21 cellular contexts compared by ENCODE assay signal in the genomic region with DNA sequence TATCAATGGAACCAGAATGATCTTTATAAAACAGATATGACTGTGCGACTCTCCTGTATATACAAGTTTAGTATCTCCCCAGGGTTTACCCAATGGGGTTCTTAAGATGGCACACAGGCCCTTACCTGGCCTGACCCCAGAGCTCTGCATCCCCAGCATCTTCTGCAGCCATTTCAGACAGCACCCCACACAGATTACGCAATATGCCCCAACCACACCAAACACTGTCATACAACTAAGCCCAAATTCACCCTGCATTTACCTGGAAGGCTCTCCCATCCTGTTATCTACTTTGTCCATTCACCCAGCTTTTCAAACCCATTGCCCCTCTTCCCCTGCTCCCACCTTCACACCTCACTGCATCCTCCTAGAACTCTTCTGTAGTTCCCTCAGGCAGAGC.
DNase-seq lines count a peak whose midpoint lies in the region; ATAC-seq, FAIRE-seq and TF ChIP-seq lines count a peak whose summit lies in the region.
"Had no signal": no experiment of that assay in that cellular context is flagged by ENCODE, and none has a peak within 500 bp of the region (broad histone marks: within the 10 kb centered on the region; RNA-seq: fewer than 3 reads in every experiment).

No MANE protein-coding gene starts in this region.

- H3K4me1 ChIP-seq in HepG2 (ENCODE audit: insufficient read depth, low read length): no peaks in the 10 kb centered on the region
- no peaks in the 10 kb centered on the region for H3K4me1 ChIP-seq in right lobe of liver
- H3K4me1 ChIP-seq in H1 (replicated peaks in 1 of 4; ENCODE audit: control insufficient read depth in 3 of 4, insufficient read depth in 4 of 4, low read length in 3 of 4): no peaks in the 10 kb centered on the region
- H3K4me1 ChIP-seq in psoas muscle: no peaks in the 10 kb centered on the region
- H3K4me1 ChIP-seq: A549, Caco-2 had no signal

- intact Hi-C loops in HepG2 (cut with micrococcal nuclease; ENCODE audit: unreplicated experiment): no loop called here
- intact Hi-C loops in right lobe of liver (cut with DNase I): no loop called here
- intact Hi-C loops in psoas muscle (cut with DNase I): loop anchor here in 1 of 2 donors (10.0 kb wide), 1 partner anchor 355 kb away; no protein-coding TSS in a partner anchor

- no peak overlapping the region for H2AK5ac ChIP-seq in H1 (ENCODE audit: low read depth, low read length)

- H3K4me3 ChIP-seq in HepG2 (replicated peaks in 1 of 3; ENCODE audit: insufficient read depth in 1 of 3, low read depth in 2 of 3, low read length in 3 of 3) (no peak overlapping the region), right lobe of liver (no peak overlapping the region), H1 (ENCODE audit: extremely low read depth in 1 of 4, insufficient read depth in 2 of 4, low read depth in 3 of 4, low read length in 4 of 4) (no peak overlapping the region), coronary artery (no peak overlapping the region), psoas muscle (no peak overlapping the region)
- H3K4me3 ChIP-seq: A549; BLaER1 treated with 17β-estradiol and CSF1 and Interleukin-3, amounts not matched to agents 10 nM and 100 nM had no signal

- H3K27me3 ChIP-seq in HepG2 (ENCODE audit: control insufficient read depth in 1 of 2, insufficient read depth in 2 of 2, low read length in 2 of 2) (no peaks in the 10 kb centered on the region), right lobe of liver (no peaks in the 10 kb centered on the region), H1 (replicated peaks in 1 of 4; ENCODE audit: control insufficient read depth in 3 of 4, extremely low read depth in 1 of 4, insufficient read depth in 3 of 4, low read length in 3 of 4) (no peaks in the 10 kb centered on the region), psoas muscle (ENCODE audit: insufficient read depth in 3 of 3, low read length in 2 of 3) (no peaks in the 10 kb centered on the region)
- H3K27me3 ChIP-seq: BLaER1 treated with 17β-estradiol and CSF1 and Interleukin-3, amounts not matched to agents 10 nM and 100 nM had no signal

- H3K9me3 ChIP-seq in HepG2 (ENCODE audit: low read length) (no peaks in the 10 kb centered on the region), right lobe of liver (no peaks in the 10 kb centered on the region), H1 (ENCODE audit: insufficient read depth in 2 of 2, low read depth in 1 of 2, low read length in 1 of 2) (peaks cover 0 to 5% of the 10 kb centered on the region in 2 experiments; a peak in 2 of 4 replicates), psoas muscle (no peaks in the 10 kb centered on the region)
- H3K9me3 ChIP-seq: A549; BLaER1 treated with 17β-estradiol and CSF1 and Interleukin-3, amounts not matched to agents 10 nM and 100 nM; Caco-2 had no signal

- no peak for FAIRE-seq in HepG2 (lab: Jason Lieb, UNC)
- no peak for FAIRE-seq in H1 (lab: Jason Lieb, UNC)
- FAIRE-seq: A549, D721Med, G401.6, GM12891, GM19239 had no signal

- H3K4ac ChIP-seq in H1 (replicated peaks; ENCODE audit: insufficient read length, low read depth, low read length): no peak overlapping the region

- H2BK20ac ChIP-seq in H1 (ENCODE audit: low read length): no peak overlapping the region

- H4K8ac ChIP-seq in H1 (ENCODE audit: extremely low read depth, insufficient read depth, low read length): no peak overlapping the region

- H2BK5ac ChIP-seq in H1 (ENCODE audit: low read depth, low read length): no peak overlapping the region

- no peak overlapping the region for H4K5ac ChIP-seq in H1 (ENCODE audit: insufficient read length, low read depth, low read length)

- H3K18ac ChIP-seq in H1 (ENCODE audit: extremely low read depth, low read length): no peak overlapping the region

- H2AFZ ChIP-seq in HepG2 (ENCODE audit: low read length): no peak overlapping the region
- no peak overlapping the region for H2AFZ ChIP-seq in H1 (ENCODE audit: low read length)

- POLR2A ChIA-PET in HepG2 (lab: Yijun Ruan, JAX) (no interaction called here), H1 (lab: Charles Lee; ENCODE audit: partially characterized antibody) (no interaction called here)

- no peaks in the 10 kb centered on the region for H3K79me1 ChIP-seq in H1 (ENCODE audit: low read depth, low read length)

- H3K36me3 ChIP-seq in HepG2 (replicated peaks in 1 of 2; ENCODE audit: control insufficient read depth in 1 of 2, insufficient read depth in 2 of 2, low read length in 2 of 2) (no peaks in the 10 kb centered on the region), right lobe of liver (no peaks in the 10 kb centered on the region), H1 (ENCODE audit: control insufficient read depth in 2 of 4, insufficient read depth in 4 of 4, low read length in 3 of 4) (no peaks in the 10 kb centered on the region), psoas muscle (ENCODE audit: insufficient read depth in 1 of 2, low read depth in 1 of 2) (no peaks in the 10 kb centered on the region)
- H3K36me3 ChIP-seq: BLaER1 treated with 17β-estradiol and CSF1 and Interleukin-3, amounts not matched to agents 10 nM and 100 nM had no signal

- H3K23ac ChIP-seq in H1 (ENCODE audit: insufficient read length): no peak overlapping the region

- no peaks in the 10 kb centered on the region for H3K27me3 Mint-ChIP-seq in neural crest cell (ENCODE audit: low read depth)
- H3K27me3 Mint-ChIP-seq: B cell; CD4-positive, alpha-beta T cell had no signal

- TF ChIP-seq EP300 in HepG2 (IDR thresholded peaks at IDR 0.05; ENCODE audit: low read depth in 2 of 2, low read length in 2 of 2) (no peak), HepG2 (CRISPR knock-in tag; IDR thresholded peaks at IDR 0.05; ENCODE audit: borderline replicate concordance) (no peak), H1 (IDR thresholded peaks at IDR 0.05; ENCODE audit: borderline replicate concordance in 1 of 2, low read depth in 2 of 2, low read length in 2 of 2) (no peak)

- H3K23me2 ChIP-seq in H1 (ENCODE audit: low read depth, low read length): no peaks in the 10 kb centered on the region

- DNase-seq in HepG2 (ENCODE audit: low spot score) (no peak), right lobe of liver (no peak), H1 (ENCODE audit: low read depth in 1 of 2, low spot score in 2 of 2) (no peak), neural crest cell (ENCODE audit: low read depth, low spot score) (no peak), coronary artery (ENCODE audit: low spot score) (no peak), psoas muscle (no peak)
- DNase-seq: AML-193; Caco-2; Calu3; CD4-positive, alpha-beta T cell; CD8-positive, alpha-beta T cell; DMS79 treated with DMSO at 0.1 percent for 48 hours; GF-D8 had no signal

- H4K91ac ChIP-seq in H1 (replicated peaks; ENCODE audit: insufficient read length, low read length): no peak overlapping the region

- no peak for TF ChIP-seq POLR2A in HepG2 (IDR thresholded peaks at IDR 0.05; ENCODE audit: insufficient read depth in 1 of 2, low read depth in 2 of 2, low read length in 2 of 2)
- no peak for TF ChIP-seq POLR2A in right lobe of liver (IDR thresholded peaks at IDR 0.05)
- TF ChIP-seq POLR2A in H1 (IDR thresholded peaks at IDR 0.05; ENCODE audit: control extremely low read depth in 1 of 2, low read depth in 2 of 2, low read length in 2 of 2): no peak

- no peak overlapping the region for H2BK120ac ChIP-seq in H1 (replicated peaks; ENCODE audit: low read depth, low read length)

- CTCF ChIA-PET in HepG2 (lab: Yijun Ruan, JAX; ENCODE audit: low intra/inter-chr PET ratio, low total read pairs): no interaction called here
- CTCF ChIA-PET in H1 (lab: Charles Lee; ENCODE audit: partially characterized antibody): interaction anchor here (0.7 to 6.0 kb wide), 7 partner anchors 10 to 359 kb away, joined by 3 to 30 read pairs (median 6); no protein-coding TSS in a partner anchor

- no peak overlapping the region for H2BK15ac ChIP-seq in H1 (ENCODE audit: low read length)

- 6% methylated on average over 2 of the region's 2 CpGs for WGBS in HepG2 (ENCODE audit: low lambda C conversion rate)
- 48% methylated on average over 2 of the region's 2 CpGs for WGBS in right lobe of liver (ENCODE audit: insufficient coverage, low coverage, low lambda C conversion rate, missing lambda C conversion rate)
- whole genome bisulfite sequencing in H1 (ENCODE audit: extremely low coverage in 1 of 2, insufficient coverage in 1 of 2, insufficient read length in 1 of 2, insufficient replicate concordance in 2 of 2, low coverage in 1 of 2, low lambda C conversion rate in 2 of 2, missing lambda C conversion rate in 1 of 2), 2 experiments: 59% methylated on average over 2 of the region's 2 CpGs; no CpG with 5 or more reads in 1 of the 2 experiments
- WGBS in psoas muscle, 3 donors: 87 to 100% (median 93%) methylated on average over 2 of the region's 2 CpGs

- no peak for TF ChIP-seq RAD21 in HepG2 (CRISPR knock-in tag; IDR thresholded peaks at IDR 0.05)
- TF ChIP-seq RAD21 in H1 (IDR thresholded peaks at IDR 0.05 in 1 of 2, conservative IDR thresholded peaks at IDR 0.05 in 1 of 2; ENCODE audit: low read depth in 2 of 2, low read length in 2 of 2): no peak

- BruUV-seq in HepG2 (replicated peaks; lab: Mats Ljungman, UMichigan): no TSS peak

- H3K27ac Mint-ChIP-seq in neural crest cell (ENCODE audit: unreplicated experiment): peak overlapping the region; percentile 84
- H3K27ac Mint-ChIP-seq: B cell; CD4-positive, alpha-beta T cell; CD8-positive, alpha-beta T cell had no signal

- no peak overlapping the region for H3K14ac ChIP-seq in H1 (ENCODE audit: insufficient read length)

- H3K4me2 ChIP-seq in HepG2 (ENCODE audit: low read depth, low read length): no peak overlapping the region
- no peak overlapping the region for H3K4me2 ChIP-seq in H1 (ENCODE audit: insufficient read depth in 1 of 2, low read depth in 2 of 2, low read length in 2 of 2)
- H3K4me2 ChIP-seq: A549; BLaER1 treated with 17β-estradiol and CSF1 and Interleukin-3, amounts not matched to agents 10 nM and 100 nM had no signal

- H3K56ac ChIP-seq in H1 (replicated peaks; ENCODE audit: insufficient read length, low read depth, low read length): no peak overlapping the region

- H3K79me2 ChIP-seq in HepG2 (ENCODE audit: insufficient read depth, low read length) (no peaks in the 10 kb centered on the region), H1 (ENCODE audit: control insufficient read depth in 1 of 2, insufficient read depth in 2 of 2, low read length in 2 of 2) (no peaks in the 10 kb centered on the region)

- ATAC-seq in HepG2 (no peak), right lobe of liver (no peak), psoas muscle (no peak)
- ATAC-seq: A549; CD8-positive, alpha-beta T cell had no signal

- H4K20me1 ChIP-seq in HepG2 (ENCODE audit: insufficient read depth, low read length): no peaks in the 10 kb centered on the region
- H4K20me1 ChIP-seq in H1 (replicated peaks in 1 of 2; ENCODE audit: control insufficient read depth in 1 of 2, insufficient read depth in 2 of 2, low read length in 2 of 2): no peaks in the 10 kb centered on the region
- H4K20me1 ChIP-seq: BLaER1 treated with 17β-estradiol and CSF1 and Interleukin-3, amounts not matched to agents 10 nM and 100 nM had no signal

- H3K9ac ChIP-seq in HepG2 (ENCODE audit: insufficient read depth, low read depth, low read length) (no peak overlapping the region), H1 (replicated peaks in 1 of 4; ENCODE audit: extremely low read depth in 1 of 4, low read depth in 3 of 4, low read length in 3 of 4) (no peak overlapping the region)
- H3K9ac ChIP-seq: BLaER1 treated with 17β-estradiol and CSF1 and Interleukin-3, amounts not matched to agents 10 nM and 100 nM had no signal

- in situ Hi-C loops in HepG2 (cut with HindIII; ENCODE audit: extremely low pct_ligation_motif_present, low pct_unique_long_range_greater_than_20kb): no loop called here

- H3K27ac ChIP-seq in HepG2 (ENCODE audit: extremely low read length, insufficient read depth, low read length): no peak overlapping the region
- H3K27ac ChIP-seq in right lobe of liver: no peak overlapping the region
- no peak overlapping the region for H3K27ac ChIP-seq in H1 (ENCODE audit: low read depth, low read length)
- H3K27ac ChIP-seq in coronary artery: no peak overlapping the region
- no peak overlapping the region for H3K27ac ChIP-seq in psoas muscle
- H3K27ac ChIP-seq: 22Rv1; A549; BLaER1 treated with 17β-estradiol and CSF1 and Interleukin-3, amounts not matched to agents 10 nM and 100 nM had no signal

- H3K9me3 Mint-ChIP-seq in neural crest cell: peaks cover 19% of the 10 kb centered on the region
- H3K9me3 Mint-ChIP-seq: CD4-positive, alpha-beta T cell; CD8-positive, alpha-beta T cell had no signal

- no peak overlapping the region for H2BK12ac ChIP-seq in H1 (ENCODE audit: low read depth, low read length)

- TF ChIP-seq CTCF in HepG2 (CRISPR knock-in tag; IDR thresholded peaks at IDR 0.05) (no peak), right lobe of liver (IDR thresholded peaks at IDR 0.05) (no peak), H1 (IDR thresholded peaks at IDR 0.05; ENCODE audit: control extremely low read depth in 1 of 3, insufficient read depth in 1 of 3, low read depth in 1 of 3, low read length in 3 of 3) (no peak), neural crest cell (conservative IDR thresholded peaks at IDR 0.05) (no peak), coronary artery (IDR thresholded peaks at IDR 0.05) (no peak), psoas muscle (IDR thresholded peaks at IDR 0.05) (no peak)

- H3K36me3 Mint-ChIP-seq in neural crest cell (ENCODE audit: low read depth): no peaks in the 10 kb centered on the region
- H3K36me3 Mint-ChIP-seq: CD8-positive, alpha-beta T cell had no signal

- H3K4me3 Mint-ChIP-seq in neural crest cell: no peak overlapping the region
- H3K4me3 Mint-ChIP-seq: B cell; CD4-positive, alpha-beta T cell; CD8-positive, alpha-beta T cell had no signal

- H3K4me1 Mint-ChIP-seq in neural crest cell: no peaks in the 10 kb centered on the region
- H3K4me1 Mint-ChIP-seq: B cell had no signal

Comparison
In these comparisons a context has a peak if more than half of its experiments do, and no peak if none do; other contexts are left out.
1. Of the 41 proteins assayed by ChIP-seq in both HepG2 and H1: peak only in HepG2: none; only in H1: none; in both: CEBPB; in neither: 40.